In genomic region chr10:43970747-43971146, GRCh38 we compare ENCODE assay signal across 16 cellular contexts.
"Had no signal": no experiment of that assay in that cellular context is flagged by ENCODE, and none has a peak within 500 bp of the region (broad histone marks: within the 10 kb centered on the region; RNA-seq: fewer than 3 reads in every experiment).

No MANE protein-coding gene starts in this region.

- H3K27ac Mint-ChIP-seq: memory B cell; natural killer cell treated with Interleukin-12 subunit alpha and Interleukin-12 subunit beta and Interleukin-15 and Interleukin-18, amount 100 ng/mL, for 72 hours had no signal

- ATAC-seq: left lobe of liver; natural killer cell treated with Interleukin-12 subunit alpha and Interleukin-12 subunit beta and Interleukin-15 and Interleukin-18, amount 100 ng/mL, for 72 hours; pancreas; stimulated activated naive CD8-positive, alpha-beta T cell treated with anti-CD3 and anti-CD28 coated beads, Interleukin-15, Interleukin-2, amounts not matched to agents 100 U/mL and 50 U/mL, for 24 hours had no signal

- H3K36me3 ChIP-seq: heart right ventricle, pancreas, prostate gland, suprapubic skin, tibial artery, upper lobe of left lung had no signal

- H3K27ac ChIP-seq: heart right ventricle, pancreas, prostate gland, suprapubic skin, tibial artery, upper lobe of left lung had no signal

- H3K4me1 Mint-ChIP-seq: memory B cell had no signal

- DNase-seq: central memory CD4-positive, alpha-beta T cell; effector CD4-positive, alpha-beta T cell; heart right ventricle; midbrain; occipital lobe; pancreas; small intestine; stimulated activated CD4-positive, alpha-beta T cell treated with anti-CD3 and anti-CD28 coated beads, Interleukin-2, amount 100 ng/mL, for 48 hours; stimulated activated naive CD8-positive, alpha-beta T cell treated with anti-CD3 and anti-CD28 coated beads, Interleukin-15, Interleukin-2, amounts not matched to agents 100 U/mL and 50 U/mL, for 24 hours; tibial artery; upper lobe of left lung had no signal

- H3K36me3 Mint-ChIP-seq: memory B cell; natural killer cell treated with Interleukin-12 subunit alpha and Interleukin-12 subunit beta and Interleukin-15 and Interleukin-18, amount 100 ng/mL, for 72 hours had no signal

- H3K4me1 ChIP-seq: pancreas, prostate gland had no signal

- H3K4me3 Mint-ChIP-seq: memory B cell; natural killer cell treated with Interleukin-12 subunit alpha and Interleukin-12 subunit beta and Interleukin-15 and Interleukin-18, amount 100 ng/mL, for 72 hours had no signal

- H3K4me3 ChIP-seq: heart right ventricle, pancreas, prostate gland, suprapubic skin, tibial artery, upper lobe of left lung had no signal

- H3K27me3 ChIP-seq: heart right ventricle, pancreas, suprapubic skin, tibial artery, upper lobe of left lung had no signal

- H3K9me3 ChIP-seq: heart right ventricle, pancreas, prostate gland, suprapubic skin, tibial artery, upper lobe of left lung had no signal
